Comparison of ENCODE assay signal across 8 cellular contexts in the genomic region with DNA sequence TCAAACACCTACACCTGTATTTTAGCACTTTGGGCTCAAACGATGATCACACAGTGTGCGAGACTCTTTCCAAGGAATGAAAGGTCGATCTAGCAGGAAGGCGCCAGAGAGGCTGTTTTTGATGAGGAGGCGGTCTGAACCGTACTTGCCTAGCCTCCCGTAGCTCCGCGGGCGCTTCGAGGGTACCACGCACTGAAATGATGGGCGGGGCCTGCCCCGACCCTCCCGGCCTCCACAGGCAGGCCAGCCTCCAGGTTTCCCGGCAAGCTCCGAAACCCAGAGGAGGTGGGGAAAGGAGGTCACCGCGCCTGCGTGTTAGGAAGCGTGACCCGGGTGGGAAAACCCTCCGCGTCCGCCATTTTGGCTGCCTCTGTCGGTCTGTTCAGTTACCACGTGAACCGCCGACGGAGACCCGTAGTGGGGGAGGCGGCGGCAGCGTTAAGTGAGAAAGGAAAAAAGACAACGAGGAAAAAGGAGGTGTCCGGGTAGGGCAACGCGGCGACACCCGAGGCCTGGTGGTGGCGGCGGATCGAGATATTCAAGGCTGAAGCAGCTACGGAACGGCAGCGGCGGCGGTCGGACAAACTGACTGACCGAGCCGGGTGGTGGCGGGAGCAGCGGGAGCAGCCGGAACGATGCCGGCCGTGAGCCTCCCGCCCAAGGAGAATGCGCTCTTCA. TPM values are rescaled to one million over a fixed set of nuclear protein-coding genes. Genes with fewer than 3 reads are reported as not detected.
A peak's percentile ranks its signal among the peaks of the same experiment; 100 is the strongest.
DNase-seq lines count a peak whose midpoint lies in the region; ATAC-seq and TF ChIP-seq lines count a peak whose summit lies in the region.

NAA15 (plus strand) TSS at position 363 of the 678 bp plus-strand sequence; CDS start at position 636, 273 bp downstream.

- WGBS in SK-N-SH (ENCODE audit: low lambda C conversion rate): 2% methylated on average over 49 of the region's 59 CpGs
- WGBS in suprapubic skin: under 1% methylated on average over 54 of the region's 59 CpGs

- CTCF ChIA-PET in SK-N-SH (lab: Yijun Ruan, JAX): interaction anchor here (1.0 to 2.6 kb wide), 9 partner anchors 10 to 271 kb away, joined by 3 to 14 read pairs (median 4); no protein-coding TSS in a partner anchor

- TF ChIP-seq EP300 in SK-N-SH (IDR thresholded peaks at IDR 0.05; ENCODE audit: borderline replicate concordance in 1 of 2, low read depth in 1 of 2, low read length in 1 of 2): peak; percentile 38 to 47; a peak in 2 of 4 replicates
- no peak for TF ChIP-seq EP300 in suprapubic skin (IDR thresholded peaks at IDR 0.05)

- peaks cover 26% of the 10 kb centered on the region for H3F3A ChIP-seq in SK-N-SH (replicated peaks; ENCODE audit: insufficient read depth)

- peaks cover 73% of the 10 kb centered on the region for H3K79me2 ChIP-seq in SK-N-SH (ENCODE audit: insufficient read depth)

- H3K9me3 ChIP-seq in SK-N-SH: no peaks in the 10 kb centered on the region
- H3K9me3 ChIP-seq in suprapubic skin: no peaks in the 10 kb centered on the region

- H3K27ac ChIP-seq in SK-N-SH (ENCODE audit: low read depth in 2 of 2, low read length in 1 of 2): peak within 1 kb of the TSS; percentile 90 to 94
- H3K27ac ChIP-seq in suprapubic skin: peak within 1 kb of the TSS; percentile 97

- H3K27me3 ChIP-seq in SK-N-SH (ENCODE audit: insufficient read depth) (no peaks in the 10 kb centered on the region), suprapubic skin (no peaks in the 10 kb centered on the region)

- H2AFZ ChIP-seq in SK-N-SH (ENCODE audit: low read depth): peak within 1 kb of the TSS; percentile 97

- peaks cover 0 to 18% of the 10 kb centered on the region in 2 experiments for H3K36me3 ChIP-seq in SK-N-SH (replicated peaks in 1 of 2; ENCODE audit: control insufficient read depth in 1 of 2, insufficient read depth in 2 of 2, low read length in 1 of 2)
- H3K36me3 ChIP-seq in suprapubic skin: no peaks in the 10 kb centered on the region

- peak within 1 kb of the TSS; percentile 79 for H3K9ac ChIP-seq in SK-N-SH

- H3K4me1 ChIP-seq in SK-N-SH (ENCODE audit: control insufficient read depth in 1 of 2, insufficient read depth in 2 of 2, low read depth in 1 of 2, low read length in 1 of 2): peaks cover 15 to 19% of the 10 kb centered on the region in 2 experiments; a peak in 3 of 4 replicates
- peaks cover 36% of the 10 kb centered on the region for H3K4me1 ChIP-seq in suprapubic skin

- no peaks in the 10 kb centered on the region for H3K9me2 ChIP-seq in SK-N-SH

- peak in 1 of 2 donors; percentile 48 for TF ChIP-seq POLR2A in suprapubic skin (IDR thresholded peaks at IDR 0.05)

- POLR2A ChIA-PET in SK-N-SH (lab: Yijun Ruan, JAX): interaction anchor here (0.7 to 2.5 kb wide), 4 partner anchors 124 to 278 kb away, joined by 3 to 19 read pairs (median 4); partner anchors contain the start of gene ELF2

- TF ChIP-seq CTCF in SK-N-SH (IDR thresholded peaks at IDR 0.05) (no peak), suprapubic skin (IDR thresholded peaks at IDR 0.05) (no peak)

- 0 out of 2 replicates have a peak, but pooled peaks have one; percentile 8 for TF ChIP-seq RAD21 in SK-N-SH (IDR thresholded peaks at IDR 0.05; ENCODE audit: low read length)

- ATAC-seq in HG02571 (IDR thresholded peaks at IDR 0.05; ENCODE audit: unreplicated experiment): peak; percentile 88

- peak within 1 kb of the TSS; percentile 91 to 97 for H3K4me3 ChIP-seq in SK-N-SH (ENCODE audit: low read depth in 2 of 2, low read length in 1 of 2)
- H3K4me3 ChIP-seq in suprapubic skin: peak within 1 kb of the TSS; percentile 95

- H3K4me2 ChIP-seq in SK-N-SH: peak within 1 kb of the TSS; percentile 87

- DNase-seq in GM04504 (ENCODE audit: low read depth) (peak; percentile 94), NCI-H1048 (lab: John Stamatoyannopoulos, UW) (peak; percentile 98), SK-N-SH (peak; percentile 97), germinal center (ENCODE audit: low spot score) (peak; percentile 96), nucleus accumbens (lab: John Stamatoyannopoulos, UW) (peak; percentile 80 to 98 (median 97)), suprapubic skin (ENCODE audit: low spot score in 2 of 2) (peak; percentile 99)
- peak; percentile 97 for DNase-seq in activated naive CD4-positive, alpha-beta T cell treated with anti-CD3 and anti-CD28 coated beads, Interleukin-2, amount 50 U/mL, for 16 hours

- H4K20me1 ChIP-seq in SK-N-SH (ENCODE audit: insufficient read depth): peaks cover 37% of the 10 kb centered on the region

TF ChIP-seq in SK-N-SH, 30 proteins besides CTCF, POLR2A, EP300 and RAD21 (continues in another document):
- TF ChIP-seq, protein P1, sequence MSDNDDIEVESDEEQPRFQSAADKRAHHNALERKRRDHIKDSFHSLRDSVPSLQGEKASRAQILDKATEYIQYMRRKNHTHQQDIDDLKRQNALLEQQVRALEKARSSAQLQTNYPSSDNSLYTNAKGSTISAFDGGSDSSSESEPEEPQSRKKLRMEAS (IDR thresholded peaks at IDR 0.05; ENCODE audit: low read depth): peak; percentile 97
- TF ChIP-seq GATA2 (CRISPR knock-in tag; IDR thresholded peaks at IDR 0.05) (no peak), RCOR1 (IDR thresholded peaks at IDR 0.05; ENCODE audit: low read length) (no peak), MXI1 (IDR thresholded peaks at IDR 0.05; ENCODE audit: low read depth, low read length) (peak; percentile 98), FOXJ3 (CRISPR knock-in tag; IDR thresholded peaks at IDR 0.05) (no peak), TCF12 (IDR thresholded peaks at IDR 0.05) (peak; percentile 12; the same call in 1 of the 2 replicates), REST (IDR thresholded peaks at IDR 0.05; ENCODE audit: low read depth, low read length) (peak; percentile 26; the same call in 1 of the 2 replicates), NRF1 (IDR thresholded peaks at IDR 0.05; ENCODE audit: low read depth, low read length) (peak; percentile 73), TEAD4 (IDR thresholded peaks at IDR 0.05; ENCODE audit: borderline replicate concordance, insufficient read depth) (no peak), IRF3 (IDR thresholded peaks at IDR 0.05; ENCODE audit: low read depth, low read length) (no peak), EZH2phosphoT487 (IDR thresholded peaks at IDR 0.05; ENCODE audit: borderline replicate concordance, low read depth) (no peak), POLR2AphosphoS5 (IDR thresholded peaks at IDR 0.05; ENCODE audit: low read depth, low read length) (peak; percentile 87), GABPA (IDR thresholded peaks at IDR 0.05; ENCODE audit: low read depth) (peak; percentile 79), FOSL2 (IDR thresholded peaks at IDR 0.05; ENCODE audit: borderline replicate concordance, low read depth) (no peak)
- TF ChIP-seq, protein P2, sequence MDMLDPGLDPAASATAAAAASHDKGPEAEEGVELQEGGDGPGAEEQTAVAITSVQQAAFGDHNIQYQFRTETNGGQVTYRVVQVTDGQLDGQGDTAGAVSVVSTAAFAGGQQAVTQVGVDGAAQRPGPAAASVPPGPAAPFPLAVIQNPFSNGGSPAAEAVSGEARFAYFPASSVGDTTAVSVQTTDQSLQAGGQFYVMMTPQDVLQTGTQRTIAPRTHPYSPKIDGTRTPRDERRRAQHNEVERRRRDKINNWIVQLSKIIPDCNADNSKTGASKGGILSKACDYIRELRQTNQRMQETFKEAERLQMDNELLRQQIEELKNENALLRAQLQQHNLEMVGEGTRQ (IDR thresholded peaks at IDR 0.05; ENCODE audit: borderline replicate concordance, low read depth, low read length): no peak

RNA-seq across cellular contexts. Expression of gene NAA15, which starts in this region (rescaled TPM):
- 7.1 and 7.8 TPM in 2 replicates for polyA plus RNA-seq in SK-N-SH (2012; rRNA removed)
- 9.9 and 12.4 TPM in 2 replicates for polyA plus RNA-seq in SK-N-SH (2012; cell fraction: cytosol; rRNA removed)
- 4.2 and 8.4 TPM in 2 replicates for polyA plus RNA-seq in SK-N-SH (2012; cell fraction: nucleus; rRNA removed)
- 10 to 100 TPM; 26.5 to 41.8 (median 27.8) TPM for total RNA-seq in suprapubic skin

Comparison
In these comparisons a context has a peak if more than half of its experiments do, and no peak if none do; other contexts are left out.
1. Peak in every context shown above with its lines: DNase-seq, ATAC-seq, H3K4me3 ChIP-seq and H3K27ac ChIP-seq.